Comparison of ENCODE assay signal across 10 cellular contexts in genomic region chr11:774873-775592, GRCh38. TPM values are rescaled to one million over a fixed set of nuclear protein-coding genes. Genes with fewer than 3 reads are reported as not detected.
DNase-seq lines count a peak whose midpoint lies in the region; ATAC-seq and TF ChIP-seq lines count a peak whose summit lies in the region.
"Had no signal": no experiment of that assay in that cellular context is flagged by ENCODE, and none has a peak within 500 bp of the region (broad histone marks: within the 10 kb centered on the region; RNA-seq: fewer than 3 reads in every experiment).

No MANE protein-coding gene starts in this region.

- H2AK5ac ChIP-seq in mesenchymal stem cell (ENCODE audit: low read length, severe bottlenecking): no peak overlapping the region

- H3K4me3 ChIP-seq in BLaER1 (no peak overlapping the region), HUES48 (ENCODE audit: low read depth, low read length) (peak overlapping the region; percentile 67; the same call in 1 of the 2 replicates), astrocyte of the spinal cord (ENCODE audit: low read depth, low read length) (peak overlapping the region; percentile 12), mesenchymal stem cell (ENCODE audit: insufficient read depth in 1 of 2, low read depth in 1 of 2, low read length in 2 of 2) (peak overlapping the region in 1 of 2 experiments; percentile 96)

- H3K79me1 ChIP-seq in mesenchymal stem cell (replicated peaks; ENCODE audit: low read length, poor library complexity, severe bottlenecking): peaks cover 43% of the 10 kb centered on the region

- H3K27me3 ChIP-seq in BLaER1 (no peaks in the 10 kb centered on the region), HUES48 (ENCODE audit: control insufficient read depth, insufficient read depth, low read length) (no peaks in the 10 kb centered on the region), mesenchymal stem cell (ENCODE audit: control insufficient read depth in 1 of 2, insufficient read depth in 1 of 2, low read length in 2 of 2) (no peaks in the 10 kb centered on the region)
- H3K27me3 ChIP-seq: heart right ventricle had no signal

- H3K9ac ChIP-seq in BLaER1 (peak overlapping the region; percentile 89; the same call in 1 of the 2 replicates), HUES48 (ENCODE audit: low read depth, low read length) (no peak overlapping the region), mesenchymal stem cell (ENCODE audit: low read length) (peak overlapping the region; percentile 93)

- ATAC-seq in Right ventricle myocardium inferior (no peak), GM21619 (IDR thresholded peaks at IDR 0.05; ENCODE audit: unreplicated experiment) (no peak)
- ATAC-seq: heart right ventricle had no signal

- no peak overlapping the region for H2BK5ac ChIP-seq in mesenchymal stem cell (ENCODE audit: low read depth, low read length, poor library complexity, severe bottlenecking)

- H4K8ac ChIP-seq in mesenchymal stem cell (ENCODE audit: low read length): no peak overlapping the region

- no peak for TF ChIP-seq CTCF in astrocyte of the spinal cord (IDR thresholded peaks at IDR 0.05; ENCODE audit: low read depth, low read length)

- no peak overlapping the region for H2AFZ ChIP-seq in mesenchymal stem cell (ENCODE audit: low read depth, low read length)

- H2BK120ac ChIP-seq in mesenchymal stem cell (ENCODE audit: low read depth, low read length): no peak overlapping the region

- peak; percentile 39 for DNase-seq in astrocyte of the spinal cord (ENCODE audit: low read depth, low spot score)
- DNase-seq in mesenchymal stem cell: peak; percentile 33
- DNase-seq in Right ventricle myocardium inferior (ENCODE audit: missing footprints): no peak
- no peak for DNase-seq in DMS 273 treated with DMSO at 0.1 percent for 48 hours (lab: John Stamatoyannopoulos, UW)
- no peak for DNase-seq in NCI-H1105 treated with DMSO at 0.1 percent for 48 hours (lab: John Stamatoyannopoulos, UW)
- DNase-seq: heart right ventricle, NCI-H1105 had no signal

- intact Hi-C loops in Right ventricle myocardium inferior (cut with DNase I): no loop called here

- H3K4ac ChIP-seq in mesenchymal stem cell (ENCODE audit: low read depth in 1 of 2, low read length in 2 of 2): no peak overlapping the region

- H3K4me2 ChIP-seq in BLaER1 (peak overlapping the region; percentile 96), mesenchymal stem cell (ENCODE audit: low read length, poor library complexity, severe bottlenecking) (no peak overlapping the region)

- H3K18ac ChIP-seq in mesenchymal stem cell (ENCODE audit: low read depth in 1 of 2, low read length in 2 of 2): no peak overlapping the region

- no peak overlapping the region for H2BK15ac ChIP-seq in mesenchymal stem cell (ENCODE audit: low read depth, poor library complexity, severe bottlenecking)

- in situ Hi-C loops in astrocyte of the spinal cord (cut with HindIII; ENCODE audit: low sequenced_read_pairs): no loop called here

- H3K14ac ChIP-seq in mesenchymal stem cell (ENCODE audit: low read length in 2 of 2): no peak overlapping the region

- no peak overlapping the region for H3K27ac ChIP-seq in BLaER1
- H3K27ac ChIP-seq in HUES48 (ENCODE audit: low read depth, low read length): no peak overlapping the region
- H3K27ac ChIP-seq in mesenchymal stem cell (ENCODE audit: low read length, poor library complexity, severe bottlenecking): no peak overlapping the region
- H3K27ac ChIP-seq: heart right ventricle had no signal

- no peak overlapping the region for H2BK12ac ChIP-seq in mesenchymal stem cell (ENCODE audit: low read length in 2 of 2)

- no peak overlapping the region for H4K91ac ChIP-seq in mesenchymal stem cell (ENCODE audit: low read length)

- H4K20me1 ChIP-seq in BLaER1: peaks cover 74% of the 10 kb centered on the region

- H3K4me1 ChIP-seq in BLaER1 (peaks cover 51% of the 10 kb centered on the region), HUES48 (ENCODE audit: control insufficient read depth, insufficient read depth, low read length) (0 out of 2 replicates have a peak, but pooled peaks cover 4% of the 10 kb centered on the region), mesenchymal stem cell (ENCODE audit: control insufficient read depth, insufficient read depth, low read depth, low read length) (peaks cover 53% of the 10 kb centered on the region)

- H3K9me3 ChIP-seq in BLaER1: no peaks in the 10 kb centered on the region
- no peaks in the 10 kb centered on the region for H3K9me3 ChIP-seq in HUES48 (ENCODE audit: control insufficient read depth, insufficient read depth, low read length)
- no peaks in the 10 kb centered on the region for H3K9me3 ChIP-seq in mesenchymal stem cell (ENCODE audit: control insufficient read depth, low read length)
- H3K9me3 ChIP-seq: heart right ventricle had no signal

- H3K23ac ChIP-seq in mesenchymal stem cell (ENCODE audit: low read length in 2 of 2): no peak overlapping the region

- H3K36me3 ChIP-seq in BLaER1: peaks cover 68% of the 10 kb centered on the region
- H3K36me3 ChIP-seq in HUES48 (ENCODE audit: control insufficient read depth, insufficient read depth, low read length): peaks cover 42% of the 10 kb centered on the region
- peaks cover 46 to 69% of the 10 kb centered on the region in 2 experiments for H3K36me3 ChIP-seq in mesenchymal stem cell (ENCODE audit: control insufficient read depth in 1 of 2, insufficient read depth in 2 of 2, low read depth in 1 of 2, low read length in 2 of 2)

- WGBS in mesenchymal stem cell: 85% methylated on average over 20 of the region's 20 CpGs

RNA-seq across cellular contexts. Expression of gene GATD1, which starts 2.3 kb away (rescaled TPM):
- 50.4 TPM for polyA plus RNA-seq in mesenchymal stem cell (2013, experiment 1 of 2)
- 43.7 TPM for polyA plus RNA-seq in mesenchymal stem cell (2013, experiment 2 of 2)
- 18.3 TPM for total RNA-seq in Right ventricle myocardium inferior

RNA-seq across cellular contexts. Expression of gene CEND1, which starts 14.9 kb away (rescaled TPM):
- 0.03 TPM for polyA plus RNA-seq in mesenchymal stem cell (2013, experiment 1 of 2)
- polyA plus RNA-seq in mesenchymal stem cell (2013, experiment 2 of 2): 0.11 TPM
- not detected for total RNA-seq in Right ventricle myocardium inferior

RNA-seq across cellular contexts. Expression of gene SLC25A22, which starts 23.0 kb away (rescaled TPM):
- polyA plus RNA-seq in mesenchymal stem cell (2013, experiment 1 of 2): 11.7 TPM
- polyA plus RNA-seq in mesenchymal stem cell (2013, experiment 2 of 2): 10.9 TPM
- 2.6 TPM for total RNA-seq in Right ventricle myocardium inferior

RNA-seq across cellular contexts. Expression of gene TALDO1, which starts 27.8 kb away (rescaled TPM):
- 215 TPM for polyA plus RNA-seq in mesenchymal stem cell (2013, experiment 1 of 2)
- polyA plus RNA-seq in mesenchymal stem cell (2013, experiment 2 of 2): 211 TPM
- total RNA-seq in Right ventricle myocardium inferior: 102 TPM

RNA-seq across cellular contexts. Expression of gene PIDD1, which starts 30.0 kb away (rescaled TPM):
- 8.3 TPM for polyA plus RNA-seq in mesenchymal stem cell (2013, experiment 1 of 2)
- 9.2 TPM for polyA plus RNA-seq in mesenchymal stem cell (2013, experiment 2 of 2)
- total RNA-seq in Right ventricle myocardium inferior: 7.2 TPM

Comparison
In these comparisons a context has a peak if more than half of its experiments do, and no peak if none do; other contexts are left out.
1. DNase-seq: peak in astrocyte of the spinal cord (single experiment) and mesenchymal stem cell (single experiment); none in Right ventricle myocardium inferior (single experiment), DMS 273 treated with DMSO at 0.1 percent for 48 hours (single experiment) and NCI-H1105 treated with DMSO at 0.1 percent for 48 hours (single experiment).